In genomic region chr18:11994708-11995444, GRCh38 we compare ENCODE assay signal across 9 cellular contexts. TPM values are rescaled to one million over a fixed set of nuclear protein-coding genes. Genes with fewer than 3 reads are reported as not detected.
DNase-seq lines count a peak whose midpoint lies in the region; ATAC-seq and TF ChIP-seq lines count a peak whose summit lies in the region.
"Had no signal": no experiment of that assay in that cellular context is flagged by ENCODE, and none has a peak within 500 bp of the region (broad histone marks: within the 10 kb centered on the region; RNA-seq: fewer than 3 reads in every experiment).

No MANE protein-coding gene starts in this region.

- POLR2A ChIA-PET in activated CD8-positive, alpha-beta T cell treated with anti-CD3 and anti-CD28 coated beads for 36 hours (lab: Charles Lee): interaction anchor here (0.6 to 1.6 kb wide), 3 partner anchors 13 to 45 kb away, joined by 3 to 4 read pairs (median 3); no protein-coding TSS in a partner anchor
- POLR2A ChIA-PET in activated CD8-positive, alpha-beta T cell treated with anti-CD3 and anti-CD28 coated beads, Interleukin-2, amount 10 ng/mL, durations not matched to agents 7 days and 5 days (lab: Charles Lee): no interaction called here

- no peak overlapping the region for H3K4me3 Mint-ChIP-seq in activated CD8-positive, alpha-beta T cell treated with anti-CD3 and anti-CD28 coated beads for 36 hours
- H3K4me3 Mint-ChIP-seq in activated CD8-positive, alpha-beta T cell treated with anti-CD3 and anti-CD28 coated beads, Interleukin-2, amount 10 ng/mL, durations not matched to agents 7 days and 5 days: no peak overlapping the region
- H3K4me3 Mint-ChIP-seq in type B pancreatic cell: peak overlapping the region; percentile 24
- no peak overlapping the region for H3K4me3 Mint-ChIP-seq in nephron progenitor cell
- H3K4me3 Mint-ChIP-seq: central memory CD8-positive, alpha-beta T cell had no signal

- intact Hi-C loops in activated CD8-positive, alpha-beta T cell treated with anti-CD3 and anti-CD28 coated beads for 36 hours (cut with micrococcal nuclease): loop anchor here (2.0 to 10.0 kb wide), 2 partner anchors 58 to 260 kb away; no protein-coding TSS in a partner anchor
- intact Hi-C loops in mammary epithelial cell (cut with micrococcal nuclease): loop anchor here (1.0 to 2.0 kb wide), 5 partner anchors 44 to 340 kb away; no protein-coding TSS in a partner anchor

- H3K27me3 ChIP-seq in mammary epithelial cell (ENCODE audit: insufficient read depth, low read length): no peaks in the 10 kb centered on the region

- no peaks in the 10 kb centered on the region for H3K79me2 ChIP-seq in mammary epithelial cell (ENCODE audit: insufficient read depth, low read length)

- WGBS in mammary epithelial cell (ENCODE audit: low coverage, missing lambda C conversion rate): 75% methylated on average over 11 of the region's 11 CpGs

- no peaks in the 10 kb centered on the region for H3K27me3 Mint-ChIP-seq in activated CD8-positive, alpha-beta T cell treated with anti-CD3 and anti-CD28 coated beads for 36 hours
- H3K27me3 Mint-ChIP-seq in activated CD8-positive, alpha-beta T cell treated with anti-CD3 and anti-CD28 coated beads, Interleukin-2, amount 10 ng/mL, durations not matched to agents 7 days and 5 days (ENCODE audit: low read depth): no peaks in the 10 kb centered on the region
- H3K27me3 Mint-ChIP-seq in type B pancreatic cell (no peaks in the 10 kb centered on the region), nephron progenitor cell (ENCODE audit: low read depth, poor library complexity) (no peaks in the 10 kb centered on the region)
- H3K27me3 Mint-ChIP-seq: central memory CD8-positive, alpha-beta T cell had no signal

- no peak overlapping the region for H3K27ac Mint-ChIP-seq in activated CD8-positive, alpha-beta T cell treated with anti-CD3 and anti-CD28 coated beads for 36 hours
- H3K27ac Mint-ChIP-seq in activated CD8-positive, alpha-beta T cell treated with anti-CD3 and anti-CD28 coated beads, Interleukin-2, amount 10 ng/mL, durations not matched to agents 7 days and 5 days: no peak overlapping the region
- H3K27ac Mint-ChIP-seq in type B pancreatic cell (peak overlapping the region; percentile 45), nephron progenitor cell (no peak overlapping the region)

- no TSS peak for BruUV-seq in mammary epithelial cell (replicated peaks; lab: Mats Ljungman, UMichigan)

- peak overlapping the region; percentile 27 for H2AFZ ChIP-seq in mammary epithelial cell (ENCODE audit: low read depth, low read length)

- no peaks in the 10 kb centered on the region for H4K20me1 ChIP-seq in mammary epithelial cell (ENCODE audit: insufficient read depth, low read length)

- dilution Hi-C loops in mammary epithelial cell (cut with HindIII; ENCODE audit: low sequenced_read_pairs): loop anchor here (5.0 kb wide), 1 partner anchor 58 kb away; no protein-coding TSS in a partner anchor

- H3K36me3 ChIP-seq in mammary epithelial cell (ENCODE audit: insufficient read depth, low read length): no peaks in the 10 kb centered on the region

- CTCF ChIA-PET in activated CD8-positive, alpha-beta T cell treated with anti-CD3 and anti-CD28 coated beads for 36 hours (lab: Charles Lee): interaction anchor here (1.1 to 12.7 kb wide), 21 partner anchors 9 to 342 kb away, joined by 3 to 247 read pairs (median 8); partner anchors contain the start of gene IMPA2
- CTCF ChIA-PET in activated CD8-positive, alpha-beta T cell treated with anti-CD3 and anti-CD28 coated beads, Interleukin-2, amount 10 ng/mL, durations not matched to agents 7 days and 5 days (lab: Charles Lee): interaction anchor here (0.7 to 13.2 kb wide), 26 partner anchors 8 to 339 kb away, joined by 3 to 282 read pairs (median 4); partner anchors contain the start of gene IMPA2
- CTCF ChIA-PET in mammary epithelial cell (lab: Charles Lee; ENCODE audit: low non-redundant PET): interaction anchor here (0.5 to 3.0 kb wide), 6 partner anchors 11 to 323 kb away, joined by 3 to 40 read pairs (median 6); no protein-coding TSS in a partner anchor

- H3K4me2 ChIP-seq in mammary epithelial cell (ENCODE audit: insufficient read depth, low read depth, low read length): no peak overlapping the region

- peaks cover 6% of the 10 kb centered on the region for H3K4me1 Mint-ChIP-seq in activated CD8-positive, alpha-beta T cell treated with anti-CD3 and anti-CD28 coated beads for 36 hours (ENCODE audit: low read depth)
- H3K4me1 Mint-ChIP-seq in activated CD8-positive, alpha-beta T cell treated with anti-CD3 and anti-CD28 coated beads, Interleukin-2, amount 10 ng/mL, durations not matched to agents 7 days and 5 days (ENCODE audit: low read depth): peaks cover 19% of the 10 kb centered on the region
- H3K4me1 Mint-ChIP-seq in type B pancreatic cell (ENCODE audit: unreplicated experiment): peaks cover 49% of the 10 kb centered on the region
- H3K4me1 Mint-ChIP-seq in nephron progenitor cell: peaks cover 86% of the 10 kb centered on the region

- H3K4me3 ChIP-seq in mammary epithelial cell (replicated peaks in 1 of 3; ENCODE audit: insufficient read depth in 1 of 3, low read depth in 2 of 3, low read length in 3 of 3): no peak overlapping the region

- DNase-seq in activated CD8-positive, alpha-beta T cell treated with anti-CD3 and anti-CD28 coated beads for 36 hours: no peak
- DNase-seq in activated CD8-positive, alpha-beta T cell treated with anti-CD3 and anti-CD28 coated beads, Interleukin-2, amount 10 ng/mL, durations not matched to agents 7 days and 5 days: no peak
- DNase-seq in mammary epithelial cell (no peak), kidney tubule cell (ENCODE audit: low spot score) (peak; percentile 97), type B pancreatic cell (ENCODE audit: extremely low spot score, unreplicated experiment) (no peak), nephron progenitor cell (no peak), NCI-H1694 treated with DMSO at 0.1 percent for 48 hours (lab: John Stamatoyannopoulos, UW) (no peak), ureter (ENCODE audit: low spot score) (no peak)

- no peak overlapping the region for H3K27ac ChIP-seq in mammary epithelial cell (ENCODE audit: insufficient read depth, low read depth, low read length)

- in situ Hi-C loops in mammary epithelial cell (cut with MboI; ENCODE audit: low sequenced_read_pairs in 2 of 2): loop anchor here in 1 of 2 donors (5.0 to 10.0 kb wide), 2 partner anchors 58 to 60 kb away; no protein-coding TSS in a partner anchor

- ATAC-seq in activated CD8-positive, alpha-beta T cell treated with anti-CD3 and anti-CD28 coated beads for 36 hours: peak; percentile 18
- no peak for ATAC-seq in activated CD8-positive, alpha-beta T cell treated with anti-CD3 and anti-CD28 coated beads, Interleukin-2, amount 10 ng/mL, durations not matched to agents 7 days and 5 days

- no peaks in the 10 kb centered on the region for H3K36me3 Mint-ChIP-seq in activated CD8-positive, alpha-beta T cell treated with anti-CD3 and anti-CD28 coated beads for 36 hours (ENCODE audit: low read depth)
- no peaks in the 10 kb centered on the region for H3K36me3 Mint-ChIP-seq in activated CD8-positive, alpha-beta T cell treated with anti-CD3 and anti-CD28 coated beads, Interleukin-2, amount 10 ng/mL, durations not matched to agents 7 days and 5 days (ENCODE audit: low read depth)
- H3K36me3 Mint-ChIP-seq in type B pancreatic cell: no peaks in the 10 kb centered on the region
- peaks cover 4% of the 10 kb centered on the region for H3K36me3 Mint-ChIP-seq in nephron progenitor cell (ENCODE audit: low read depth)

- peaks cover 14% of the 10 kb centered on the region for H3K4me1 ChIP-seq in mammary epithelial cell (ENCODE audit: insufficient read depth, low read length)

- no peaks in the 10 kb centered on the region for H3K9me3 ChIP-seq in mammary epithelial cell (replicated peaks; ENCODE audit: insufficient read depth, low read length)

- no peak overlapping the region for H3K9ac ChIP-seq in mammary epithelial cell (ENCODE audit: insufficient read depth, low read length)

- no peaks in the 10 kb centered on the region for H3K9me3 Mint-ChIP-seq in activated CD8-positive, alpha-beta T cell treated with anti-CD3 and anti-CD28 coated beads for 36 hours
- no peaks in the 10 kb centered on the region for H3K9me3 Mint-ChIP-seq in activated CD8-positive, alpha-beta T cell treated with anti-CD3 and anti-CD28 coated beads, Interleukin-2, amount 10 ng/mL, durations not matched to agents 7 days and 5 days (ENCODE audit: insufficient read depth)
- H3K9me3 Mint-ChIP-seq in type B pancreatic cell (no peaks in the 10 kb centered on the region), nephron progenitor cell (no peaks in the 10 kb centered on the region)
- H3K9me3 Mint-ChIP-seq: central memory CD8-positive, alpha-beta T cell had no signal

- no peak for TF ChIP-seq CTCF in activated CD8-positive, alpha-beta T cell treated with anti-CD3 and anti-CD28 coated beads for 36 hours (IDR thresholded peaks at IDR 0.05)
- TF ChIP-seq CTCF in mammary epithelial cell (conservative IDR thresholded peaks at IDR 0.05 in 1 of 2, IDR thresholded peaks at IDR 0.05 in 1 of 2; ENCODE audit: extremely low read depth in 1 of 2, insufficient read depth in 1 of 2, low read depth in 1 of 2, low read length in 2 of 2): no peak
- no peak for TF ChIP-seq CTCF in type B pancreatic cell (conservative IDR thresholded peaks at IDR 0.05)
- no peak for TF ChIP-seq CTCF in nephron progenitor cell (IDR thresholded peaks at IDR 0.05)

RNA-seq across cellular contexts. Expression of gene IMPA2, which starts 13.6 kb away (rescaled TPM):
- 10 to 100 TPM; 17.7 to 20.8 TPM for total RNA-seq in activated CD8-positive, alpha-beta T cell treated with anti-CD3 and anti-CD28 coated beads for 36 hours
- total RNA-seq in activated CD8-positive, alpha-beta T cell treated with anti-CD3 and anti-CD28 coated beads, Interleukin-2, amount 10 ng/mL, durations not matched to agents 7 days and 5 days: 10 to 100 TPM; 21.1 to 22.3 TPM
- total RNA-seq in mammary epithelial cell (10 to 100 TPM; 16.5 to 41.8 TPM), type B pancreatic cell (ENCODE audit: low replicate concordance) (53.6 and 56.3 TPM in 2 replicates), ureter (14.3 TPM)
- 23.9 TPM for polyA plus RNA-seq in mammary epithelial cell
- polyA minus RNA-seq in mammary epithelial cell: 33.9 TPM
